Comparison of ENCODE assay signal across 18 cellular contexts in the genomic region with DNA sequence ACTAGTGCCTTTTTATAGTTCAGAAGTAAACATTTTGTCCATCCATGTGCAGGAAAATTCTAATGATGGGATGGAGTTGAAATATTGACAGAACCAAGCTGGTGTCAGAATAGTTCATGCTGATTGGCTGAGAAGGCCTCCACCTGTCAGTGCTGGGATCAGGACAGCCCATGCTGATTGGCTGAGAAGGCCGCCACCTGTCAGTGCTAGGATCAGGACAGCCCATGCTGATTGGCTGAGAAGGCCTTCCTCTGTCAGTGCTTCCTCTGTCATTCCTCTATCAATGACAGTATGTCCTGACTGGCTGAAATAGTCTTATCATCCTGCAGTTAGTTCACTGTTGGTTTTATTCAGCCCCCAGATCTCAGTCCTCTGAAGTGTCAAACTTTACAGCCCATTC.
DNase-seq lines count a peak whose midpoint lies in the region; ATAC-seq and TF ChIP-seq lines count a peak whose summit lies in the region.
"Had no signal": no experiment of that assay in that cellular context is flagged by ENCODE, and none has a peak within 500 bp of the region (broad histone marks: within the 10 kb centered on the region; RNA-seq: fewer than 3 reads in every experiment).

No MANE protein-coding gene starts in this region.

- H3K9me3 Mint-ChIP-seq in activated T-helper 2 cell treated with anti-CD3 and anti-CD28 coated beads, Interferon-gamma antibody, Interleukin-2, Interleukin-4, amounts not matched to agents 10 μg/mL and 5 μg/mL and 100 μg/mL, durations not matched to agents 14 hours and 24 hours and 36 hours: no peaks in the 10 kb centered on the region

- TF ChIP-seq CTCF in mucosa of descending colon (IDR thresholded peaks at IDR 0.05): no peak

- peak overlapping the region; percentile 19 for H3K27ac Mint-ChIP-seq in activated T-helper 2 cell treated with anti-CD3 and anti-CD28 coated beads, Interferon-gamma antibody, Interleukin-2, Interleukin-4, amounts not matched to agents 10 μg/mL and 5 μg/mL and 100 μg/mL, durations not matched to agents 14 hours and 24 hours and 36 hours

- intact Hi-C loops in activated T-helper 2 cell treated with anti-CD3 and anti-CD28 coated beads, Interferon-gamma antibody, Interleukin-2, Interleukin-4, amounts not matched to agents 10 μg/mL and 5 μg/mL and 100 μg/mL, durations not matched to agents 14 hours and 24 hours and 36 hours (cut with micrococcal nuclease): no loop called here
- intact Hi-C loops in mucosa of descending colon (cut with DNase I, micrococcal nuclease): no loop called here

- DNase-seq in NCI-H82 (lab: John Stamatoyannopoulos, UW) (peak; percentile 21), NCI-H82 treated with DMSO at 0.1 percent for 48 hours (lab: John Stamatoyannopoulos, UW; ENCODE audit: unreplicated experiment) (no peak), ELF-1 (ENCODE audit: low read depth, low spot score) (peak; percentile 25), mucosa of descending colon (no peak), DMS79 (lab: John Stamatoyannopoulos, UW) (no peak), dedifferentiated amniotic fluid mesenchymal stem cell (ENCODE audit: extremely low spot score) (no peak)
- DNase-seq in activated T-helper 2 cell treated with anti-CD3 and anti-CD28 coated beads, Interferon-gamma antibody, Interleukin-2, Interleukin-4, amounts not matched to agents 10 μg/mL and 5 μg/mL and 100 μg/mL, durations not matched to agents 14 hours and 24 hours and 36 hours (ENCODE audit: low spot score): no peak
- DNase-seq: 8988T; cerebellar nuclear complex; islet precursor cell; NCI-H2029 treated with DMSO at 0.1 percent for 48 hours; NCI-H524; spleen; stimulated activated naive CD4-positive, alpha-beta T cell treated with Interleukin-2 at 50 U/mL for 16 hours; SW 1271 had no signal

- H3K4me3 Mint-ChIP-seq in activated T-helper 2 cell treated with anti-CD3 and anti-CD28 coated beads, Interferon-gamma antibody, Interleukin-2, Interleukin-4, amounts not matched to agents 10 μg/mL and 5 μg/mL and 100 μg/mL, durations not matched to agents 14 hours and 24 hours and 36 hours (ENCODE audit: low read depth): no peak overlapping the region

- peaks cover 53% of the 10 kb centered on the region for H3K4me1 Mint-ChIP-seq in activated T-helper 2 cell treated with anti-CD3 and anti-CD28 coated beads, Interferon-gamma antibody, Interleukin-2, Interleukin-4, amounts not matched to agents 10 μg/mL and 5 μg/mL and 100 μg/mL, durations not matched to agents 14 hours and 24 hours and 36 hours (ENCODE audit: low read depth)

- H3K4me3 ChIP-seq in mucosa of descending colon: no peak overlapping the region
- H3K4me3 ChIP-seq: gastroesophageal sphincter, spleen had no signal

- ATAC-seq in mucosa of descending colon: peak; percentile 60
- ATAC-seq in GM21367 (IDR thresholded peaks at IDR 0.05; ENCODE audit: unreplicated experiment): no peak
- ATAC-seq: gastroesophageal sphincter had no signal

- H3K9me3 ChIP-seq in mucosa of descending colon: no peaks in the 10 kb centered on the region
- H3K9me3 ChIP-seq: gastroesophageal sphincter, spleen had no signal

- H3K36me3 Mint-ChIP-seq in activated T-helper 2 cell treated with anti-CD3 and anti-CD28 coated beads, Interferon-gamma antibody, Interleukin-2, Interleukin-4, amounts not matched to agents 10 μg/mL and 5 μg/mL and 100 μg/mL, durations not matched to agents 14 hours and 24 hours and 36 hours (ENCODE audit: low read depth): peaks cover 56% of the 10 kb centered on the region

- H3K36me3 ChIP-seq in mucosa of descending colon (ENCODE audit: low read depth): no peaks in the 10 kb centered on the region

- H3K4me1 ChIP-seq in mucosa of descending colon (ENCODE audit: low read depth): peaks cover 26% of the 10 kb centered on the region
- H3K4me1 ChIP-seq: parathyroid adenoma had no signal

- H3K27me3 Mint-ChIP-seq in activated T-helper 2 cell treated with anti-CD3 and anti-CD28 coated beads, Interferon-gamma antibody, Interleukin-2, Interleukin-4, amounts not matched to agents 10 μg/mL and 5 μg/mL and 100 μg/mL, durations not matched to agents 14 hours and 24 hours and 36 hours (ENCODE audit: low read depth): no peaks in the 10 kb centered on the region

Comparison
In these comparisons a context has a peak if more than half of its experiments do, and no peak if none do; other contexts are left out.
1. DNase-seq: peak in NCI-H82 (single experiment) and ELF-1 (single experiment); none in NCI-H82 treated with DMSO at 0.1 percent for 48 hours (single experiment), activated T-helper 2 cell treated with anti-CD3 and anti-CD28 coated beads, Interferon-gamma antibody, Interleukin-2, Interleukin-4, amounts not matched to agents 10 μg/mL and 5 μg/mL and 100 μg/mL, durations not matched to agents 14 hours and 24 hours and 36 hours (single experiment), mucosa of descending colon (0 of 3), DMS79 (single experiment) and dedifferentiated amniotic fluid mesenchymal stem cell (single experiment).